ENCODE assay signal across 16 cellular contexts in the genomic region with DNA sequence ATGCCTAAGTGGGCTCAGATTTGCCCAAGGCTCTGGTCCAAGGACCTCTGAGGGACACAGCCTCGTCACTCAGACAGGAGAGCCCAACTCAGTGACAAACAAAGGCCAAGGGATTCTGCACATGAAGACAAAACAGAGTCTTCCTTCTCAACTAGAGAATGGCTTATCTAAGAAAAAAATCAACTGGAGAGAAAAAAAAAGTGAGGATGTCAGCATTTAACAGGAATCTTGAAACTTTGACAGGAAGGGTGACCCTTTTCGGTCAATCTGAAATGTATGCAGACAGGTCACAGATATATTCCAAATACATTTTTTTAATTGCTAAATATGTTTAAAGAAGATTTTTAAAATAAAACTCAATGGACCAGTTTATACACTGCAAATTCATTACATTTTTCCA.
"Had no signal": no experiment of that assay in that cellular context is flagged by ENCODE, and none has a peak within 500 bp of the region (broad histone marks: within the 10 kb centered on the region; RNA-seq: fewer than 3 reads in every experiment).

No MANE protein-coding gene starts in this region.

- H3K4me2 ChIP-seq: SK-N-SH had no signal

- H3K4me3 Mint-ChIP-seq: activated naive CD8-positive, alpha-beta T cell treated with anti-CD3 and anti-CD28 coated beads for 36 hours; activated T-cell treated with anti-CD3 and anti-CD28 coated beads, Interleukin-2, amount 50 U/mL, for 4 hours; memory B cell; neural crest cell; stimulated activated naive CD8-positive, alpha-beta T cell treated with anti-CD3 and anti-CD28 coated beads, Interleukin-15, Interleukin-2, amounts not matched to agents 100 ng/mL and 50 ng/mL, for 24 hours; T-helper 17 cell had no signal

- H3K36me3 ChIP-seq: brain microvascular endothelial cell had no signal

- H3K4me3 ChIP-seq: testis had no signal

- H3K9me3 ChIP-seq: SK-N-SH, testis had no signal

- DNase-seq: activated gamma-delta T cell treated with Interleukin-2 at 50 U/mL for 16 hours; activated naive CD8-positive, alpha-beta T cell treated with anti-CD3 and anti-CD28 coated beads for 36 hours; activated T-cell treated with anti-CD3 and anti-CD28 coated beads, Interleukin-2, amount 50 U/mL, for 4 hours; brain microvascular endothelial cell; cerebellar nuclear complex; dermis blood vessel endothelial cell; erythroblast; SK-N-SH; stimulated activated CD4-positive, alpha-beta T cell treated with anti-CD3 and anti-CD28 coated beads, Interleukin-4, amount 100 ng/mL, for 1 hour; stimulated activated CD8-positive, alpha-beta memory T cell treated with anti-CD3 and anti-CD28 coated beads, Interleukin-4, amount 100 ng/mL, for 48 hours; T-helper 17 cell; testis had no signal

- ATAC-seq: activated CD4-positive, CD25-positive, alpha-beta regulatory T cell treated with anti-CD3 and anti-CD28 coated beads, Interleukin-2, amount 50 U/mL, for 24 hours; activated T-cell treated with anti-CD3 and anti-CD28 coated beads, Interleukin-2, amount 50 U/mL, for 4 hours; T-helper 17 cell had no signal

- H3K27me3 ChIP-seq: brain microvascular endothelial cell, testis had no signal

- H3K36me3 Mint-ChIP-seq: memory B cell had no signal

- H3K9me2 ChIP-seq: SK-N-SH had no signal

- H3K9me3 Mint-ChIP-seq: activated T-cell treated with anti-CD3 and anti-CD28 coated beads, Interleukin-2, amount 50 U/mL, for 4 hours had no signal

- H3K27ac Mint-ChIP-seq: activated naive CD8-positive, alpha-beta T cell treated with anti-CD3 and anti-CD28 coated beads for 36 hours; memory B cell; stimulated activated naive CD8-positive, alpha-beta T cell treated with anti-CD3 and anti-CD28 coated beads, Interleukin-15, Interleukin-2, amounts not matched to agents 100 ng/mL and 50 ng/mL, for 24 hours; T-helper 17 cell had no signal

- H3K4me1 Mint-ChIP-seq: memory B cell, T-helper 17 cell had no signal

- H3K27ac ChIP-seq: brain microvascular endothelial cell, testis had no signal
